ENCODE assay signal across 25 cellular contexts in the genomic region with DNA sequence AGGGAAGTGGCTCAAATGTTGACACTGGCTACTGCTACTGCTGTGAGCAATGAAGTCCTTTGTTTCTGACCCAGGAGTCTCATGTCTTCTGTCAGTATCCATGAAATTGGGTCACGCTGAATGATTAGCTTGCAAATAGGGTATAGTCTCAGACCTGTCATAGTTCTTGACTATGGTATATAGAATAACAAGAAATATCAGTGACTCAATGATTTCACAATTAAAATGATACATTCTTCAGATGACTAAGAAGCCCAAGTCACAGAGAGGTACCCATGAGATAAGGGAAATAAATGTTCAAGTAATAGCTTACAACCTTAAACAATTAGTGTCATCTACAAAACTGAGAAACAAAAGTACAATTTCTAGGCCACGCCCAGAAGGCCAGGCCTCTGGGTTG.
A peak's percentile ranks its signal among the peaks of the same experiment; 100 is the strongest.
DNase-seq lines count a peak whose midpoint lies in the region; ATAC-seq and TF ChIP-seq lines count a peak whose summit lies in the region.
"Had no signal": no experiment of that assay in that cellular context is flagged by ENCODE, and none has a peak within 500 bp of the region (broad histone marks: within the 10 kb centered on the region; RNA-seq: fewer than 3 reads in every experiment).

No MANE protein-coding gene starts in this region.

- H2AK9ac ChIP-seq in IMR-90 (replicated peaks; ENCODE audit: low read depth, low read length, poor library complexity): no peak overlapping the region

- TF ChIP-seq CTCF in IMR-90 (conservative IDR thresholded peaks at IDR 0.05; ENCODE audit: low read depth, low read length): no peak
- no peak for TF ChIP-seq CTCF in endodermal cell (conservative IDR thresholded peaks at IDR 0.05)

- 0 out of 2 replicates have a peak, but pooled peaks cover 2% of the 10 kb centered on the region for H3K4me1 ChIP-seq in IMR-90 (ENCODE audit: control insufficient read depth, insufficient read depth, low read length)
- no peaks in the 10 kb centered on the region for H3K4me1 ChIP-seq in endodermal cell (ENCODE audit: control insufficient read depth, insufficient read depth, low read length)

- no peak overlapping the region for H4K91ac ChIP-seq in IMR-90 (ENCODE audit: insufficient read depth, low read depth, low read length)

- no peaks in the 10 kb centered on the region for H3K36me3 Mint-ChIP-seq in activated T-cell treated with anti-CD3 and anti-CD28 coated beads, Interleukin-2, amount 50 U/mL, for 72 hours (ENCODE audit: insufficient read depth in 2 of 2)
- H3K36me3 Mint-ChIP-seq in endodermal cell (ENCODE audit: low read depth): no peaks in the 10 kb centered on the region

- no peak overlapping the region for H4K5ac ChIP-seq in IMR-90 (ENCODE audit: low read depth, low read length)

- no TSS peak for BruUV-seq in IMR-90 (replicated peaks; lab: Mats Ljungman, UMichigan)

- CTCF ChIA-PET in IMR-90 (lab: Yijun Ruan, JAX): interaction anchor here (1.9 kb wide), 1 partner anchor 51 kb away, joined by 5 read pairs; no protein-coding TSS in a partner anchor

- H3K4me2 ChIP-seq in IMR-90 (ENCODE audit: low read depth, low read length): no peak overlapping the region

- no peak overlapping the region for H4K8ac ChIP-seq in IMR-90 (ENCODE audit: low read depth in 2 of 2, low read length in 2 of 2)

- in situ Hi-C loops in IMR-90 (cut with MboI; ENCODE audit: low sequenced_read_pairs): no loop called here

- H3K4me3 Mint-ChIP-seq in activated T-cell treated with anti-CD3 and anti-CD28 coated beads, Interleukin-2, amount 50 U/mL, for 72 hours: no peak overlapping the region
- no peak overlapping the region for H3K4me3 Mint-ChIP-seq in endodermal cell
- H3K4me3 Mint-ChIP-seq: activated naive CD4-positive, alpha-beta T cell treated with anti-CD3 and anti-CD28 coated beads for 36 hours; nephron had no signal

- TF ChIP-seq RAD21 in IMR-90 (IDR thresholded peaks at IDR 0.05; ENCODE audit: low read length): no peak

- no peak overlapping the region for H3K18ac ChIP-seq in IMR-90 (ENCODE audit: low read depth, low read length)

- no peaks in the 10 kb centered on the region for H3K9me1 ChIP-seq in IMR-90 (ENCODE audit: insufficient read depth, low read length)

- no peak for DNase-seq in activated T-cell treated with anti-CD3 and anti-CD28 coated beads, Interleukin-2, amount 50 U/mL, for 72 hours
- no peak for DNase-seq in activated T-cell treated with anti-CD3 and anti-CD28 coated beads, Interleukin-2, amount 50 U/mL, for 1 hour
- DNase-seq in IMR-90 (peak; percentile 8), endodermal cell (no peak), cortex of kidney (lab: John Stamatoyannopoulos, UW) (no peak), NAMALWA (ENCODE audit: low spot score) (no peak), left lobe of liver (ENCODE audit: low spot score) (no peak)
- no peak for DNase-seq in stimulated activated naive CD8-positive, alpha-beta T cell treated with anti-CD3 and anti-CD28 coated beads, Interleukin-15, Interleukin-2, amounts not matched to agents 100 U/mL and 50 U/mL, for 24 hours
- DNase-seq: activated CD8-positive, alpha-beta memory T cell treated with anti-CD3 and anti-CD28 coated beads for 24 hours; activated naive CD4-positive, alpha-beta T cell treated with anti-CD3 and anti-CD28 coated beads for 36 hours; activated T-cell treated with anti-CD3 and anti-CD28 coated beads, Interleukin-2, amount 50 U/mL, for 48 hours; GDM1; H7; left ventricle myocardium inferior; midbrain; NCI-H1436; NCI-H2107; NCI-H446 treated with DMSO at 0.1 percent for 48 hours; pancreas; retina; RPMI8226; small intestine; transverse colon had no signal

- no peak overlapping the region for H2BK5ac ChIP-seq in IMR-90 (ENCODE audit: low read depth, low read length, poor library complexity, severe bottlenecking)

- no peaks in the 10 kb centered on the region for H4K20me1 ChIP-seq in IMR-90 (ENCODE audit: insufficient read depth, low read length)

- H3K4me1 Mint-ChIP-seq in activated T-cell treated with anti-CD3 and anti-CD28 coated beads, Interleukin-2, amount 50 U/mL, for 72 hours (ENCODE audit: low read depth): peaks cover 17% of the 10 kb centered on the region
- H3K4me1 Mint-ChIP-seq in endodermal cell: peaks cover 27% of the 10 kb centered on the region

- peak; percentile 27 to 79 for ATAC-seq in activated T-cell treated with anti-CD3 and anti-CD28 coated beads, Interleukin-2, amount 50 U/mL, for 72 hours (replicated peaks in 1 of 2)
- ATAC-seq in IMR-90 (ENCODE audit: low read depth): no peak
- ATAC-seq in stimulated activated naive CD8-positive, alpha-beta T cell treated with anti-CD3 and anti-CD28 coated beads, Interleukin-15, Interleukin-2, amounts not matched to agents 100 U/mL and 50 U/mL, for 24 hours: peak; percentile 58
- ATAC-seq in left lobe of liver: no peak
- ATAC-seq: pancreas had no signal

- dilution Hi-C loops in IMR-90 (cut with HindIII; ENCODE audit: low sequenced_read_pairs, unreplicated experiment): no loop called here

- H3K27ac ChIP-seq in IMR-90 (ENCODE audit: insufficient read depth, low read length) (no peak overlapping the region), endodermal cell (ENCODE audit: low read depth, low read length) (no peak overlapping the region)
- H3K27ac ChIP-seq: cardiac muscle cell, pancreas, transverse colon had no signal

- no peaks in the 10 kb centered on the region for H3K79me1 ChIP-seq in IMR-90 (ENCODE audit: low read depth in 1 of 2, low read length in 2 of 2)

- H3K27me3 Mint-ChIP-seq in activated T-cell treated with anti-CD3 and anti-CD28 coated beads, Interleukin-2, amount 50 U/mL, for 72 hours (ENCODE audit: low read depth): no peaks in the 10 kb centered on the region
- H3K27me3 Mint-ChIP-seq in endodermal cell (ENCODE audit: insufficient read depth): no peaks in the 10 kb centered on the region

- intact Hi-C loops in IMR-90 (cut with micrococcal nuclease): no loop called here

- no peaks in the 10 kb centered on the region for H3K9me3 ChIP-seq in IMR-90 (ENCODE audit: control insufficient read depth, insufficient read depth, low read length)
- H3K9me3 ChIP-seq in endodermal cell (ENCODE audit: control insufficient read depth, low read length): peaks cover 13% of the 10 kb centered on the region
- H3K9me3 ChIP-seq: pancreas, transverse colon had no signal

- no peak overlapping the region for H3K4ac ChIP-seq in IMR-90 (ENCODE audit: low read depth, low read length)

- H2BK120ac ChIP-seq in IMR-90 (ENCODE audit: low read depth, low read length): no peak overlapping the region

- no peaks in the 10 kb centered on the region for H3K9me3 Mint-ChIP-seq in activated T-cell treated with anti-CD3 and anti-CD28 coated beads, Interleukin-2, amount 50 U/mL, for 72 hours
- peaks cover 2% of the 10 kb centered on the region for H3K9me3 Mint-ChIP-seq in endodermal cell
- H3K9me3 Mint-ChIP-seq: activated naive CD4-positive, alpha-beta T cell treated with anti-CD3 and anti-CD28 coated beads for 36 hours; nephron had no signal

- H3K36me3 ChIP-seq in IMR-90 (ENCODE audit: control insufficient read depth, insufficient read depth, low read length): no peaks in the 10 kb centered on the region
- no peaks in the 10 kb centered on the region for H3K36me3 ChIP-seq in endodermal cell (ENCODE audit: control insufficient read depth, insufficient read depth, low read length)
- H3K36me3 ChIP-seq: cardiac muscle cell, left ventricle myocardium inferior, pancreas, transverse colon had no signal

- no peak overlapping the region for H3K23ac ChIP-seq in IMR-90 (ENCODE audit: low read depth, low read length)

- POLR2A ChIA-PET in IMR-90 (lab: Charles Lee; ENCODE audit: unreplicated experiment): no interaction called here

- H3K27ac Mint-ChIP-seq in activated T-cell treated with anti-CD3 and anti-CD28 coated beads, Interleukin-2, amount 50 U/mL, for 72 hours: no peak overlapping the region
- H3K27ac Mint-ChIP-seq in endodermal cell: no peak overlapping the region
- H3K27ac Mint-ChIP-seq: activated naive CD4-positive, alpha-beta T cell treated with anti-CD3 and anti-CD28 coated beads for 36 hours; nephron had no signal

- no peak overlapping the region for H2AFZ ChIP-seq in IMR-90 (replicated peaks; ENCODE audit: low read length, poor library complexity)

- H2BK20ac ChIP-seq in IMR-90 (ENCODE audit: low read depth, low read length): no peak overlapping the region

- no peak for TF ChIP-seq POLR2A in IMR-90 (IDR thresholded peaks at IDR 0.05; ENCODE audit: low read depth, low read length)

- no peak overlapping the region for H3K56ac ChIP-seq in IMR-90 (ENCODE audit: extremely low read depth, insufficient read depth, low read length)

- no peak overlapping the region for H2BK15ac ChIP-seq in IMR-90 (ENCODE audit: low read depth, low read length)

- WGBS in IMR-90 (ENCODE audit: extremely low coverage in 2 of 2, insufficient read length in 1 of 2), 2 experiments: no CpG with 5 or more reads among the region's 2 CpGs
- 80 to 100% methylated on average over 1 to 2 of the region's 2 CpGs for WGBS in endodermal cell (ENCODE audit: insufficient coverage in 1 of 2, insufficient read length in 1 of 2), 2 experiments

- peaks cover 9% of the 10 kb centered on the region for H3K27me3 ChIP-seq in IMR-90 (ENCODE audit: control insufficient read depth, insufficient read depth, low read length)
- no peaks in the 10 kb centered on the region for H3K27me3 ChIP-seq in endodermal cell (ENCODE audit: control insufficient read depth, insufficient read depth, low read length, poor library complexity, severe bottlenecking)
- H3K27me3 ChIP-seq: cardiac muscle cell, pancreas, transverse colon had no signal

- H2AK5ac ChIP-seq in IMR-90 (ENCODE audit: low read depth, low read length): no peak overlapping the region

- H3K4me3 ChIP-seq in IMR-90 (ENCODE audit: insufficient read depth, low read depth, low read length): no peak overlapping the region
- H3K4me3 ChIP-seq in endodermal cell (ENCODE audit: low read length): peak overlapping the region; percentile 56
- H3K4me3 ChIP-seq: cardiac muscle cell, left ventricle myocardium inferior, pancreas, transverse colon had no signal

- no peak overlapping the region for H3K9ac ChIP-seq in IMR-90 (ENCODE audit: low read depth, low read length)
- H3K9ac ChIP-seq in endodermal cell (ENCODE audit: extremely low read depth, low read length, poor library complexity, severe bottlenecking): no peak overlapping the region

- H3K14ac ChIP-seq in IMR-90 (replicated peaks; ENCODE audit: low read depth, low read length): no peak overlapping the region

TF ChIP-seq in IMR-90, 13 proteins besides CTCF, POLR2A, EP300 and RAD21 (continues in another document):
- TF ChIP-seq MAFK (IDR thresholded peaks at IDR 0.05; ENCODE audit: low read depth, low read length): no peak
- TF ChIP-seq, protein P1, sequence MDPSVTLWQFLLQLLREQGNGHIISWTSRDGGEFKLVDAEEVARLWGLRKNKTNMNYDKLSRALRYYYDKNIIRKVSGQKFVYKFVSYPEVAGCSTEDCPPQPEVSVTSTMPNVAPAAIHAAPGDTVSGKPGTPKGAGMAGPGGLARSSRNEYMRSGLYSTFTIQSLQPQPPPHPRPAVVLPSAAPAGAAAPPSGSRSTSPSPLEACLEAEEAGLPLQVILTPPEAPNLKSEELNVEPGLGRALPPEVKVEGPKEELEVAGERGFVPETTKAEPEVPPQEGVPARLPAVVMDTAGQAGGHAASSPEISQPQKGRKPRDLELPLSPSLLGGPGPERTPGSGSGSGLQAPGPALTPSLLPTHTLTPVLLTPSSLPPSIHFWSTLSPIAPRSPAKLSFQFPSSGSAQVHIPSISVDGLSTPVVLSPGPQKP (IDR thresholded peaks at IDR 0.05; ENCODE audit: borderline replicate concordance, low read depth, low read length): no peak

Comparison
In these comparisons a context has a peak if more than half of its experiments do, and no peak if none do; other contexts are left out.
1. ATAC-seq: peak in activated T-cell treated with anti-CD3 and anti-CD28 coated beads, Interleukin-2, amount 50 U/mL, for 72 hours (2 of 2) and stimulated activated naive CD8-positive, alpha-beta T cell treated with anti-CD3 and anti-CD28 coated beads, Interleukin-15, Interleukin-2, amounts not matched to agents 100 U/mL and 50 U/mL, for 24 hours (single experiment); none in IMR-90 (single experiment) and left lobe of liver (single experiment).